Comparison of ENCODE assay signal across 8 cellular contexts in the genomic region with DNA sequence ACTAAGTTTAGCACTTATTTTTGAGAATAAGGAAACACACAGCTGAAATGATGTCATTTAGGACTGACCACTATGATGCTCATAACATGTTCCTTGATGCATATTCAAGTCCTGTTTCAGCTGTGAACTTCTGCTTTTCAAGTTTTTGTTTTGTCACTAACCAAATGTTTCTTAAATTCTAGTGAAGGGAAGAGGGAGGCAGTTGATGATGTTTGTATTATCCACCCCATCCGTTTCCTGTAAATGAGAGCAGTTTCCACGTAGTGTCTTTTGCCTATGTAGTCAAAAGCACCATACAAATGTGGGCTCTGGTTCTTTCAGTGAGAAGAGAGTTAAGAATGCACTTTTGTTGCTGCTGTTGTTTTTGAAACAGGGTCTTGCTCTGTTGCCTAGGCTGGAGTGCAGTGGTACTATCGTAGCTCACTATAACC.
DNase-seq lines count a peak whose midpoint lies in the region; ATAC-seq and TF ChIP-seq lines count a peak whose summit lies in the region.

No MANE protein-coding gene starts in this region.

- intact Hi-C loops in transverse colon (cut with DNase I; ENCODE audit: low total_unique reads) (no loop called here), head of caudate nucleus (cut with DNase I) (no loop called here)

- no peaks in the 10 kb centered on the region for H3K9me3 ChIP-seq in CD8-positive, alpha-beta memory T cell (ENCODE audit: low read length)
- H3K9me3 ChIP-seq in transverse colon = no peaks in the 10 kb centered on the region

- peak; percentile 13 for TF ChIP-seq EP300 in transverse colon (IDR thresholded peaks at IDR 0.05; ENCODE audit: low read depth)

- no peaks in the 10 kb centered on the region for H3K36me3 Mint-ChIP-seq in CD8-positive, alpha-beta memory T cell

- CTCF ChIA-PET in CD8-positive, alpha-beta memory T cell (lab: Charles Lee) = no interaction called here

- H3K9me3 Mint-ChIP-seq in CD8-positive, alpha-beta memory T cell = no peaks in the 10 kb centered on the region

- peak overlapping the region; percentile 2 to 77 (median 58) for H3K27ac Mint-ChIP-seq in CD8-positive, alpha-beta memory T cell

- no peak for TF ChIP-seq CTCF in transverse colon (IDR thresholded peaks at IDR 0.05)

- H3K27ac ChIP-seq in CD8-positive, alpha-beta memory T cell (ENCODE audit: low read depth, low read length) = no peak overlapping the region
- peak overlapping the region in 3 of 4 donors; percentile 20 to 69 (median 47) for H3K27ac ChIP-seq in transverse colon

- in situ Hi-C loops in transverse colon (cut with MboI; ENCODE audit: low pct_ligation_motif_present in 1 of 4, low pct_unique_long_range_greater_than_20kb in 1 of 4, low sequenced_read_pairs in 3 of 4) = no loop called here

- peaks cover 38 to 58% (median 52%) of the 10 kb centered on the region in 3 donors for H3K4me1 Mint-ChIP-seq in CD8-positive, alpha-beta memory T cell

- DNase-seq in CD8-positive, alpha-beta memory T cell = peak in 2 of 5 donors; percentile 41 to 63
- peak; percentile 62 for DNase-seq in central memory CD4-positive, alpha-beta T cell
- DNase-seq in transverse colon = no peak
- no peak for DNase-seq in ecto neural progenitor cell (ENCODE audit: low spot score)
- DNase-seq in head of caudate nucleus = no peak
- DNase-seq in NCI-H446 treated with DMSO at 0.1 percent for 48 hours (lab: John Stamatoyannopoulos, UW) = no peak

- H3K36me3 ChIP-seq in CD8-positive, alpha-beta memory T cell (ENCODE audit: insufficient read depth, low read length) = no peaks in the 10 kb centered on the region
- H3K36me3 ChIP-seq in transverse colon = no peaks in the 10 kb centered on the region

- H3K4me3 ChIP-seq in CD8-positive, alpha-beta memory T cell (ENCODE audit: low read length) = no peak overlapping the region
- no peak overlapping the region for H3K4me3 ChIP-seq in transverse colon

- POLR2A ChIA-PET in CD8-positive, alpha-beta memory T cell (lab: Charles Lee) = no interaction called here

- 54 to 63% methylated on average over 3 of the region's 3 CpGs for WGBS in transverse colon (ENCODE audit: low coverage in 1 of 2), 2 donors

- peak; percentile 29 for TF ChIP-seq POLR2A in transverse colon (IDR thresholded peaks at IDR 0.05)

- peak overlapping the region in 1 of 7 donors; percentile 10 for H3K4me3 Mint-ChIP-seq in CD8-positive, alpha-beta memory T cell

- ATAC-seq in GM19468 (IDR thresholded peaks at IDR 0.05; ENCODE audit: extremely low read depth, unreplicated experiment) (peak; percentile 43), HG03460 (IDR thresholded peaks at IDR 0.05; ENCODE audit: unreplicated experiment) (peak; percentile 69)

- no peaks in the 10 kb centered on the region for H3K27me3 ChIP-seq in CD8-positive, alpha-beta memory T cell (ENCODE audit: insufficient read depth, low read length, poor library complexity, severe bottlenecking)
- no peaks in the 10 kb centered on the region for H3K27me3 ChIP-seq in transverse colon

- no peaks in the 10 kb centered on the region for H3K27me3 Mint-ChIP-seq in CD8-positive, alpha-beta memory T cell

- peaks cover 28% of the 10 kb centered on the region for H3K4me1 ChIP-seq in CD8-positive, alpha-beta memory T cell (ENCODE audit: insufficient read depth, low read length)
- H3K4me1 ChIP-seq in transverse colon = peaks cover 0 to 19% (median 0%) of the 10 kb centered on the region in 4 donors
